In the genomic region with DNA sequence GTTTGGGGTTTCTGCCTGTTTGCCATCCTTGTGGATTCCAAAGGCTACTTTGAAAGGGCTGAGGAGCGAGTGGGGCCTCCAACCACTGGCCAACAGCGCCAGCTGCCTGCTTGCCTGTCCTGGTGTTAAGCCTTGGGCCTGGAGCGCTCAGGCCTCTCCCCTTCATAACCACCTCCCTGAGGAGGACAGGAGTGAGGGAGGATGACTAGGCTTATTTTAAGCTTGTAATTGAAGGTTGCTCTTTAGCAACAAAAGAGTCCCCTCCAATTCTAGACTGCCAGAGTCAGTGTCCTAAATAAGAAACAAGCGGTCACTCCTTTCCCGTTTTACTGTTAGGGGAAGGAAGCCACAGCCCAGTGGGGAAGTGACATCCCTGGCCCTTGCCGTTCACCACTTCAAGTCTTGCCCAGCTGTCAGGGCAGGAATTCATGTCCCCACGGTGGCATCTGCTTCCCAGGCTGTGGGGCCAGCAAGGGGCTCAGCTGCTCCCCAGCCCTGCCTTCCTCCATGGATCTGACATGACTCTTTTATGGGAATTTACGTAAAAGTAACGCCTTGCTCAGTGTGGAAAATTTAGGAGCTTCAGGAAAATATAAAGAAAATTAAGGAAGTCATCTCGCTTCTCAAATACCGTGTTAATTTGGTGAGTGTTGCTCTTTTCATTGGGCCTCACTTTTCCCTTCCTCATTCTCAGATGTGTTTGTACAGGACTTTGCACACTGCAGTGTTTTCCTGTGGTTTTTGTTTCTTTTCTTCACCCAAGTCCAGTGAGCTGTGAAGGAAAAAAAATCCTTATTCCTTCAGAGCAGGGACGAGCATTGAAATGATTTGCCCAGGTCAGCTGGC, we compare ENCODE assay signal across 13 cellular contexts. TPM values are rescaled to one million over a fixed set of nuclear protein-coding genes. Genes with fewer than 3 reads are reported as not detected.
A peak's percentile ranks its signal among the peaks of the same experiment; 100 is the strongest.
DNase-seq lines count a peak whose midpoint lies in the region; ATAC-seq, FAIRE-seq and TF ChIP-seq lines count a peak whose summit lies in the region.
"Had no signal": no experiment of that assay in that cellular context is flagged by ENCODE, and none has a peak within 500 bp of the region (broad histone marks: within the 10 kb centered on the region; RNA-seq: fewer than 3 reads in every experiment).

No MANE protein-coding gene starts in this region.

- H3K36me3 ChIP-seq in IMR-90 (ENCODE audit: control insufficient read depth, insufficient read depth, low read length), result peaks cover 7% of the 10 kb centered on the region
- H3K36me3 ChIP-seq in ascending aorta, result peaks cover 4 to 17% of the 10 kb centered on the region in 2 donors
- peaks cover under 1 to 8% of the 10 kb centered on the region in 2 donors for H3K36me3 ChIP-seq in kidney (ENCODE audit: control insufficient read depth in 1 of 2, insufficient read depth in 2 of 2, low read length in 2 of 2)
- H3K36me3 ChIP-seq in gastrocnemius medialis, result peaks cover 2 to 11% of the 10 kb centered on the region in 2 donors
- H3K36me3 ChIP-seq in ovary, result no peaks in the 10 kb centered on the region

- H2AK9ac ChIP-seq in IMR-90 (replicated peaks; ENCODE audit: low read depth, low read length, poor library complexity), result no peak overlapping the region

- no peak overlapping the region for H2BK5ac ChIP-seq in IMR-90 (ENCODE audit: low read depth, low read length, poor library complexity, severe bottlenecking)

- FAIRE-seq in kidney (lab: Jason Lieb, UNC), result no peak
- FAIRE-seq: endometrium had no signal

- H3K14ac ChIP-seq in IMR-90 (replicated peaks; ENCODE audit: low read depth, low read length), result no peak overlapping the region

- peaks cover 3% of the 10 kb centered on the region; the same call in 1 of the 2 replicates for H4K20me1 ChIP-seq in IMR-90 (ENCODE audit: insufficient read depth, low read length)

- no peak overlapping the region for H2AFZ ChIP-seq in IMR-90 (replicated peaks; ENCODE audit: low read length, poor library complexity)

- DNase-seq in IMR-90 (no peak), ascending aorta (ENCODE audit: low spot score in 2 of 2) (no peak), kidney (peak; percentile 65), gastrocnemius medialis (no peak), activated gamma-delta T cell treated with Interleukin-2 at 50 U/mL for 16 hours (no peak), ovary (no peak), cerebellar nuclear complex (lab: John Stamatoyannopoulos, UW) (no peak)
- DNase-seq: activated B cell treated with CpG ODN at 0.5 μM for 24 hours; activated T-cell treated with anti-CD3 and anti-CD28 coated beads, Interleukin-2, amount 50 U/mL, for 4 hours; midbrain; NCI-H345 had no signal

- no peak overlapping the region for H2BK20ac ChIP-seq in IMR-90 (ENCODE audit: low read depth, low read length)

- no peak for TF ChIP-seq CTCF in IMR-90 (conservative IDR thresholded peaks at IDR 0.05; ENCODE audit: low read depth, low read length)
- TF ChIP-seq CTCF in ascending aorta (IDR thresholded peaks at IDR 0.05), result no peak
- no peak for TF ChIP-seq CTCF in kidney (IDR thresholded peaks at IDR 0.05; ENCODE audit: borderline replicate concordance, extremely low read depth, insufficient read depth)
- TF ChIP-seq CTCF in gastrocnemius medialis (IDR thresholded peaks at IDR 0.05 in 4 of 5, conservative IDR thresholded peaks at IDR 0.05 in 1 of 5), result no peak
- TF ChIP-seq CTCF in ovary (IDR thresholded peaks at IDR 0.05), result no peak

- no peak overlapping the region for H3K18ac ChIP-seq in IMR-90 (ENCODE audit: low read depth, low read length)

- POLR2A ChIA-PET in IMR-90 (lab: Charles Lee; ENCODE audit: unreplicated experiment), result interaction anchor here (0.6 kb wide), 1 partner anchor 556 kb away, joined by 3 read pairs; no protein-coding TSS in a partner anchor

- H3K27me3 ChIP-seq in IMR-90 (ENCODE audit: control insufficient read depth, insufficient read depth, low read length), result no peaks in the 10 kb centered on the region
- no peaks in the 10 kb centered on the region for H3K27me3 ChIP-seq in ascending aorta
- no peaks in the 10 kb centered on the region for H3K27me3 ChIP-seq in gastrocnemius medialis
- no peaks in the 10 kb centered on the region for H3K27me3 ChIP-seq in ovary

- H2BK120ac ChIP-seq in IMR-90 (ENCODE audit: low read depth, low read length), result no peak overlapping the region

- dilution Hi-C loops in IMR-90 (cut with HindIII; ENCODE audit: low sequenced_read_pairs, unreplicated experiment), result no loop called here

- H2AK5ac ChIP-seq in IMR-90 (ENCODE audit: low read depth, low read length), result no peak overlapping the region

- CTCF ChIA-PET in IMR-90 (lab: Yijun Ruan, JAX), result no interaction called here

- in situ Hi-C loops in IMR-90 (cut with MboI; ENCODE audit: low sequenced_read_pairs) (no loop called here), gastrocnemius medialis (cut with MboI; ENCODE audit: low sequenced_read_pairs in 4 of 4) (no loop called here)

- no peak overlapping the region for H4K5ac ChIP-seq in IMR-90 (ENCODE audit: low read depth, low read length)

- intact Hi-C loops in IMR-90 (cut with micrococcal nuclease), result no loop called here
- intact Hi-C loops in ascending aorta (cut with DNase I), result no loop called here
- intact Hi-C loops in kidney (cut with DNase I), result no loop called here
- intact Hi-C loops in gastrocnemius medialis (cut with DNase I; ENCODE audit: low total_unique reads), result no loop called here
- intact Hi-C loops in ovary (cut with DNase I), result no loop called here

- 79% methylated on average over 2 of the region's 12 CpGs; no CpG with 5 or more reads in 1 of the 2 experiments for WGBS in IMR-90 (ENCODE audit: extremely low coverage in 2 of 2, insufficient read length in 1 of 2), 2 experiments
- WGBS in ovary, 3 donors, result 78 to 81% (median 80%) methylated on average over 12 of the region's 12 CpGs

- no peak overlapping the region for H3K4me3 ChIP-seq in IMR-90 (ENCODE audit: insufficient read depth, low read depth, low read length)
- H3K4me3 ChIP-seq in ascending aorta, result no peak overlapping the region
- no peak overlapping the region for H3K4me3 ChIP-seq in kidney (ENCODE audit: low read length in 2 of 2)
- no peak overlapping the region for H3K4me3 ChIP-seq in gastrocnemius medialis
- no peak overlapping the region for H3K4me3 ChIP-seq in ovary

- no peak overlapping the region for H4K91ac ChIP-seq in IMR-90 (ENCODE audit: insufficient read depth, low read depth, low read length)

- no peak overlapping the region for H2BK15ac ChIP-seq in IMR-90 (ENCODE audit: low read depth, low read length)

- H3K9ac ChIP-seq in IMR-90 (ENCODE audit: low read depth, low read length), result no peak overlapping the region
- H3K9ac ChIP-seq in kidney (ENCODE audit: low read length in 2 of 2), result no peak overlapping the region

- BruUV-seq in IMR-90 (replicated peaks; lab: Mats Ljungman, UMichigan), result no TSS peak

- TF ChIP-seq POLR2A in IMR-90 (IDR thresholded peaks at IDR 0.05; ENCODE audit: low read depth, low read length), result no peak
- no peak for TF ChIP-seq POLR2A in gastrocnemius medialis (IDR thresholded peaks at IDR 0.05)
- no peak for TF ChIP-seq POLR2A in ovary (IDR thresholded peaks at IDR 0.05)

- no peak overlapping the region for H4K8ac ChIP-seq in IMR-90 (ENCODE audit: low read depth in 2 of 2, low read length in 2 of 2)

- no peak overlapping the region for H3K23ac ChIP-seq in IMR-90 (ENCODE audit: low read depth, low read length)

- H3K79me1 ChIP-seq in IMR-90 (ENCODE audit: low read depth in 1 of 2, low read length in 2 of 2), result peaks cover 3 to 7% of the 10 kb centered on the region in 2 experiments; a peak in 1 of 4 replicates

- peaks cover 5% of the 10 kb centered on the region for H3K9me3 ChIP-seq in IMR-90 (ENCODE audit: control insufficient read depth, insufficient read depth, low read length)
- H3K9me3 ChIP-seq in ascending aorta, result peaks cover 0 to 10% of the 10 kb centered on the region in 2 donors
- H3K9me3 ChIP-seq in kidney (ENCODE audit: control insufficient read depth in 1 of 2, low read length in 2 of 2), result peaks cover 0 to 10% of the 10 kb centered on the region in 2 donors
- H3K9me3 ChIP-seq in gastrocnemius medialis, result peaks cover 0 to 8% (median 0%) of the 10 kb centered on the region in 3 donors
- H3K9me3 ChIP-seq in ovary, result no peaks in the 10 kb centered on the region

- H3K27ac ChIP-seq in IMR-90 (ENCODE audit: insufficient read depth, low read length) (no peak overlapping the region), ascending aorta (peak overlapping the region; percentile 27 to 40), kidney (ENCODE audit: low read depth in 2 of 2, low read length in 2 of 2) (peak overlapping the region; percentile 45 to 71), gastrocnemius medialis (peak overlapping the region; percentile 57 to 74 (median 70)), ovary (no peak overlapping the region)

- H3K4me1 ChIP-seq in IMR-90 (ENCODE audit: control insufficient read depth, insufficient read depth, low read length) (no peaks in the 10 kb centered on the region), ascending aorta (no peaks in the 10 kb centered on the region), kidney (ENCODE audit: control insufficient read depth in 1 of 2, insufficient read depth in 1 of 2, low read depth in 1 of 2, low read length in 2 of 2) (peaks cover 6% of the 10 kb centered on the region in 2 donors), gastrocnemius medialis (peaks cover under 1 to 5% of the 10 kb centered on the region in 2 donors), ovary (ENCODE audit: insufficient read depth) (no peaks in the 10 kb centered on the region)

- ATAC-seq in IMR-90 (ENCODE audit: low read depth) (no peak), gastrocnemius medialis (peak; percentile 40 to 70), GM18519 (IDR thresholded peaks at IDR 0.05; ENCODE audit: low FRiP score, unreplicated experiment) (no peak)
- ATAC-seq: activated T-cell treated with anti-CD3 and anti-CD28 coated beads, Interleukin-2, amount 50 U/mL, for 4 hours had no signal

- no peak overlapping the region for H3K56ac ChIP-seq in IMR-90 (ENCODE audit: extremely low read depth, insufficient read depth, low read length)

- no peak for TF ChIP-seq RAD21 in IMR-90 (IDR thresholded peaks at IDR 0.05; ENCODE audit: low read length)

- H3K4me2 ChIP-seq in IMR-90 (ENCODE audit: low read depth, low read length), result no peak overlapping the region

- 0 out of 2 replicates have a peak, but pooled peaks cover 4% of the 10 kb centered on the region for H3K9me1 ChIP-seq in IMR-90 (ENCODE audit: insufficient read depth, low read length)

- no peak overlapping the region for H3K4ac ChIP-seq in IMR-90 (ENCODE audit: low read depth, low read length)

- no peak for TF ChIP-seq EP300 in ovary (IDR thresholded peaks at IDR 0.05)

TF ChIP-seq in IMR-90, 13 proteins besides CTCF, POLR2A, EP300 and RAD21:
- peak; percentile 20; the same call in 1 of the 2 replicates for TF ChIP-seq NFE2L2 (IDR thresholded peaks at IDR 0.05; ENCODE audit: low read depth, low read length)
- TF ChIP-seq SMC3 (IDR thresholded peaks at IDR 0.05; ENCODE audit: low read depth, low read length), result no peak

RNA-seq across cellular contexts. Expression of a gene that starts 57.8 kb away (rescaled TPM):
- 120 and 213 TPM in 2 replicates for total RNA-seq in IMR-90 (2012; rRNA removed)
- 110 and 115 TPM in 2 replicates for polyA plus RNA-seq in IMR-90 (2012; rRNA removed)
- polyA plus RNA-seq in IMR-90 (2012; cell fraction: cytosol; rRNA removed), result 16.4 and 30.1 TPM in 2 replicates
- polyA plus RNA-seq in IMR-90 (2012; cell fraction: nucleus; rRNA removed; ENCODE audit: low replicate concordance), result 4.4 and 31.2 TPM in 2 replicates
- total RNA-seq in ascending aorta, result 46.4 TPM
- 163 TPM for total RNA-seq in kidney
- 40.4 TPM for polyA plus RNA-seq in kidney (ENCODE audit: insufficient read depth, low read depth, low replicate concordance)
- 10 to 100 TPM; 11.8 to 36.8 (median 18.6) TPM for total RNA-seq in gastrocnemius medialis
- 100 to 1,000 TPM in 5 of 7 donors, 10 to 100 TPM in 2; 42.3 to 166 (median 123) TPM for total RNA-seq in ovary
- polyA plus RNA-seq in ovary, result 100 to 1,000 TPM in 1 of 2 donors, 10 to 100 TPM in 1; 45.0 to 111 TPM

Comparison
In these comparisons a context has a peak if more than half of its experiments do, and no peak if none do; other contexts are left out.
1. ATAC-seq: peak in gastrocnemius medialis (2 of 2); none in IMR-90 (single experiment) and GM18519 (single experiment).
2. H3K27ac ChIP-seq: peak in ascending aorta (2 of 2), kidney (2 of 2) and gastrocnemius medialis (4 of 4); none in IMR-90 (single experiment) and ovary (0 of 2).